Comparison of ENCODE assay signal across 8 cellular contexts in genomic region chr18:36187826-36188721, GRCh38. TPM values are rescaled to one million over a fixed set of nuclear protein-coding genes. Genes with fewer than 3 reads are reported as not detected.
DNase-seq lines count a peak whose midpoint lies in the region; ATAC-seq and TF ChIP-seq lines count a peak whose summit lies in the region.

No MANE protein-coding gene starts in this region.

- H3K9me3 Mint-ChIP-seq in CD8-positive, alpha-beta T cell = no peaks in the 10 kb centered on the region
- no peaks in the 10 kb centered on the region for H3K9me3 Mint-ChIP-seq in immature natural killer cell

- POLR2A ChIA-PET in CD8-positive, alpha-beta T cell (lab: Charles Lee) = no interaction called here

- peaks cover 11% of the 10 kb centered on the region for H3K4me1 ChIP-seq in CD8-positive, alpha-beta T cell (ENCODE audit: insufficient read depth, low read length)
- H3K4me1 ChIP-seq in ascending aorta (peaks cover 0 to 11% of the 10 kb centered on the region in 2 donors), subcutaneous abdominal adipose tissue (ENCODE audit: control insufficient read depth in 5 of 5, insufficient read depth in 5 of 5, low read length in 5 of 5) (peaks cover 0 to 24% (median 19%) of the 10 kb centered on the region in 5 donors)

- no peaks in the 10 kb centered on the region for H3K36me3 ChIP-seq in CD8-positive, alpha-beta T cell (ENCODE audit: insufficient read depth, low read length)
- H3K36me3 ChIP-seq in ascending aorta (no peaks in the 10 kb centered on the region), subcutaneous abdominal adipose tissue (ENCODE audit: control insufficient read depth in 5 of 5, insufficient read depth in 5 of 5, low read length in 5 of 5) (no peaks in the 10 kb centered on the region)

- H3K4me3 Mint-ChIP-seq in CD8-positive, alpha-beta T cell = peak overlapping the region; percentile 80
- peak overlapping the region; percentile 73 to 84 (median 79) for H3K4me3 Mint-ChIP-seq in immature natural killer cell

- peaks cover 25% of the 10 kb centered on the region for H3K27me3 Mint-ChIP-seq in CD8-positive, alpha-beta T cell (ENCODE audit: low read depth)
- H3K27me3 Mint-ChIP-seq in immature natural killer cell (ENCODE audit: low read depth in 3 of 3) = peaks cover 0 to 13% (median 8%) of the 10 kb centered on the region in 3 donors

- no peak for TF ChIP-seq CTCF in CD8-positive, alpha-beta T cell (IDR thresholded peaks at IDR 0.05)
- TF ChIP-seq CTCF in ascending aorta (IDR thresholded peaks at IDR 0.05) = no peak

- peaks cover 8% of the 10 kb centered on the region for H3K27me3 ChIP-seq in CD8-positive, alpha-beta T cell (ENCODE audit: insufficient read depth, low read length)
- H3K27me3 ChIP-seq in ascending aorta (no peaks in the 10 kb centered on the region), subcutaneous abdominal adipose tissue (ENCODE audit: control insufficient read depth in 5 of 5, insufficient read depth in 4 of 5, low read length in 5 of 5) (peaks cover 0 to 2% (median 0%) of the 10 kb centered on the region in 5 donors)

- intact Hi-C loops in CD8-positive, alpha-beta T cell (cut with DNase I, micrococcal nuclease) = loop anchor here in 1 of 2 experiments (2.0 kb wide), 1 partner anchor 59 kb away; the partner anchor contains the start of genes ELP2 and SLC39A6
- intact Hi-C loops in ascending aorta (cut with DNase I) = loop anchor here (2.0 to 5.0 kb wide), 2 partner anchors 59 to 94 kb away; partner anchors contain the start of genes ELP2 and SLC39A6

- H3K4me1 Mint-ChIP-seq in CD8-positive, alpha-beta T cell (ENCODE audit: low read depth) = peaks cover 8% of the 10 kb centered on the region
- H3K4me1 Mint-ChIP-seq in immature natural killer cell = peaks cover 7 to 14% of the 10 kb centered on the region in 2 donors

- CTCF ChIA-PET in CD8-positive, alpha-beta T cell (lab: Charles Lee) = no interaction called here

- no peak overlapping the region for H3K27ac Mint-ChIP-seq in CD8-positive, alpha-beta T cell
- H3K27ac Mint-ChIP-seq in immature natural killer cell = no peak overlapping the region

- ATAC-seq in CD8-positive, alpha-beta T cell = no peak
- peak; percentile 17 for ATAC-seq in HG02840 (IDR thresholded peaks at IDR 0.05; ENCODE audit: low FRiP score, unreplicated experiment)

- H3K27ac ChIP-seq in CD8-positive, alpha-beta T cell (ENCODE audit: low read depth, low read length) = no peak overlapping the region
- peak overlapping the region in 1 of 2 donors; percentile 50 for H3K27ac ChIP-seq in ascending aorta
- no peak overlapping the region for H3K27ac ChIP-seq in subcutaneous abdominal adipose tissue (ENCODE audit: low read depth, low read length)

- H3K9me3 ChIP-seq in CD8-positive, alpha-beta T cell (ENCODE audit: low read length) = no peaks in the 10 kb centered on the region
- H3K9me3 ChIP-seq in ascending aorta (no peaks in the 10 kb centered on the region), subcutaneous abdominal adipose tissue (ENCODE audit: control insufficient read depth in 5 of 5, low read length in 5 of 5) (no peaks in the 10 kb centered on the region)

- peak overlapping the region in 4 of 5 donors; percentile 64 to 77 (median 69) for H3K9ac ChIP-seq in subcutaneous abdominal adipose tissue (ENCODE audit: low read length in 5 of 5)

- H3K36me3 Mint-ChIP-seq in CD8-positive, alpha-beta T cell = no peaks in the 10 kb centered on the region
- H3K36me3 Mint-ChIP-seq in immature natural killer cell = no peaks in the 10 kb centered on the region

- peak overlapping the region; percentile 66 for H3K4me3 ChIP-seq in CD8-positive, alpha-beta T cell (ENCODE audit: low read depth, low read length)
- H3K4me3 ChIP-seq in ascending aorta = peak overlapping the region; percentile 64 to 84
- H3K4me3 ChIP-seq in subcutaneous abdominal adipose tissue (ENCODE audit: low read depth in 1 of 5, low read length in 5 of 5) = peak overlapping the region; percentile 74 to 92 (median 79)

- no peak for DNase-seq in CD8-positive, alpha-beta T cell
- DNase-seq in ascending aorta (ENCODE audit: low spot score in 2 of 2) (peak in 1 of 2 donors; percentile 68), immature natural killer cell (no peak), NCI-H748 (lab: John Stamatoyannopoulos, UW; ENCODE audit: unreplicated experiment) (no peak), kidney glomerular epithelial cell (lab: John Stamatoyannopoulos, UW) (no peak), midbrain (lab: John Stamatoyannopoulos, UW) (no peak)

RNA-seq across cellular contexts. Expression of gene MOCOS, which starts 0.8 kb away (rescaled TPM):
- not detected for total RNA-seq in CD8-positive, alpha-beta T cell
- 0.21 TPM for total RNA-seq in ascending aorta
- not detected for polyA plus RNA-seq in immature natural killer cell

RNA-seq across cellular contexts. Expression of gene ELP2, which starts 58.4 kb away (rescaled TPM):
- total RNA-seq in CD8-positive, alpha-beta T cell = 100 to 1,000 TPM; 212 to 222 TPM
- total RNA-seq in ascending aorta = 9.7 TPM
- 10 to 100 TPM; 44.6 to 57.3 (median 48.3) TPM for polyA plus RNA-seq in immature natural killer cell

RNA-seq across cellular contexts. Expression of gene SLC39A6, which starts 58.9 kb away (rescaled TPM):
- 10 to 100 TPM; 12.3 to 14.4 TPM for total RNA-seq in CD8-positive, alpha-beta T cell
- total RNA-seq in ascending aorta = 32.1 TPM
- polyA plus RNA-seq in immature natural killer cell = 10 to 100 TPM; 23.8 to 40.9 (median 33.8) TPM

Comparison
In these comparisons a context has a peak if more than half of its experiments do, and no peak if none do; other contexts are left out.
1. RNA of gene ELP2, which starts 58.4 kb away (total RNA-seq): 212 to 222 TPM in CD8-positive, alpha-beta T cell; 9.7 TPM in ascending aorta (single experiment); every median in the first group is over 10 times any median in the second.
2. Peak in every context shown above with its lines, with median percentiles within 50 percentile points of each other: H3K4me3 ChIP-seq.